Comparison of ENCODE assay signal across 8 cellular contexts in genomic region chr19:19366691-19367396, GRCh38. TPM values are rescaled to one million over a fixed set of nuclear protein-coding genes. Genes with fewer than 3 reads are reported as not detected.
A peak's percentile ranks its signal among the peaks of the same experiment; 100 is the strongest.
DNase-seq lines count a peak whose midpoint lies in the region; ATAC-seq and TF ChIP-seq lines count a peak whose summit lies in the region.

No MANE protein-coding gene starts in this region.

- TF ChIP-seq CTCF in GM12873 (IDR thresholded peaks at IDR 0.05; ENCODE audit: insufficient read depth, low read depth, low read length, missing control alignments) (peak; percentile 98), liver (IDR thresholded peaks at IDR 0.05; ENCODE audit: low read depth, low read length, missing input control) (peak; percentile 92)

- 30% methylated on average over 12 of the region's 12 CpGs for WGBS in liver

- peak; percentile 94 to 99 for TF ChIP-seq RAD21 in liver (IDR thresholded peaks at IDR 0.05)

- H3K27ac ChIP-seq in liver (ENCODE audit: low read depth in 1 of 2, low read length in 2 of 2), result no peak overlapping the region

- peak; percentile 78 for ATAC-seq in HG03039 (IDR thresholded peaks at IDR 0.05; ENCODE audit: unreplicated experiment)

- no peaks in the 10 kb centered on the region for H3K27me3 ChIP-seq in liver (ENCODE audit: control insufficient read depth in 4 of 4, insufficient read depth in 4 of 4, low read length in 3 of 4)

- peaks cover 0 to 8% (median 3%) of the 10 kb centered on the region in 4 donors for H3K4me1 ChIP-seq in liver (ENCODE audit: control insufficient read depth in 4 of 4, insufficient read depth in 4 of 4, low read length in 3 of 4)

- H3K36me3 ChIP-seq in liver (ENCODE audit: control insufficient read depth in 4 of 4, insufficient read depth in 3 of 4, low read depth in 1 of 4, low read length in 3 of 4), result no peaks in the 10 kb centered on the region

- H3K4me3 ChIP-seq in liver (ENCODE audit: low read depth in 1 of 3, low read length in 3 of 3), result no peak overlapping the region

- H3K9ac ChIP-seq in liver (ENCODE audit: low read depth in 1 of 2, low read length in 2 of 2), result no peak overlapping the region

- DNase-seq in NCI-H2227 treated with DMSO at 0.1 percent for 48 hours (lab: John Stamatoyannopoulos, UW) (peak; percentile 14), cerebellum (ENCODE audit: low spot score) (peak; percentile 73), putamen (ENCODE audit: low spot score) (no peak)
- DNase-seq in activated CD4-positive, CD25-positive, alpha-beta regulatory T cell (lab: John Stamatoyannopoulos, UW), result peak; percentile 37 to 65 (median 50)
- peak; percentile 41 to 63 (median 41) for DNase-seq in stimulated activated CD4-positive, alpha-beta T cell treated with anti-CD3 and anti-CD28 coated beads, TNF-alpha, amount 100 ng/mL, for 48 hours (ENCODE audit: low read depth in 3 of 3)

- no peaks in the 10 kb centered on the region for H3K9me3 ChIP-seq in liver (ENCODE audit: control insufficient read depth in 4 of 4, low read length in 3 of 4)

TF ChIP-seq in liver, 16 proteins besides CTCF, POLR2A, EP300 and RAD21:
- TF ChIP-seq MAX (IDR thresholded peaks at IDR 0.05) (no peak), GABPA (IDR thresholded peaks at IDR 0.05 in 1 of 2, conservative IDR thresholded peaks at IDR 0.05 in 1 of 2) (peak; percentile 69 to 81), RXRA (IDR thresholded peaks at IDR 0.05) (peak; percentile 63 to 94), HNF4A (conservative IDR thresholded peaks at IDR 0.05) (peak in 1 of 2 donors; percentile 52), SP1 (IDR thresholded peaks at IDR 0.05) (peak; percentile 68)

RNA-seq across cellular contexts. Expression of gene GATAD2A, which starts 38.6 kb away (rescaled TPM):
- total RNA-seq in cerebellum, result 18.8 TPM
- total RNA-seq in liver, result 10 to 100 TPM; 20.2 to 23.7 TPM
- 10 to 100 TPM in 1 of 2 donors, 1 to 10 TPM in 1; 7.1 to 16.1 TPM for polyA plus RNA-seq in liver

RNA-seq across cellular contexts. Expression of gene MAU2, which starts 46.2 kb away (rescaled TPM):
- total RNA-seq in cerebellum, result 52.7 TPM
- 10 to 100 TPM; 23.0 to 31.0 TPM for total RNA-seq in liver
- polyA plus RNA-seq in liver, result 10 to 100 TPM in 1 of 2 donors, 1 to 10 TPM in 1; 7.5 to 12.7 TPM

RNA-seq across cellular contexts. Expression of gene SUGP1, which starts 46.5 kb away (rescaled TPM):
- total RNA-seq in cerebellum (24.0 TPM), liver (10 to 100 TPM; 11.2 to 17.2 TPM)
- 10 to 100 TPM; 12.4 to 18.9 TPM for polyA plus RNA-seq in liver
